Comparison of ENCODE assay signal across 10 cellular contexts in genomic region chr4:89316931-89317366, GRCh38. TPM values are rescaled to one million over a fixed set of nuclear protein-coding genes. Genes with fewer than 3 reads are reported as not detected.
DNase-seq lines count a peak whose midpoint lies in the region; ATAC-seq and TF ChIP-seq lines count a peak whose summit lies in the region.
"Had no signal": no experiment of that assay in that cellular context is flagged by ENCODE, and none has a peak within 500 bp of the region (broad histone marks: within the 10 kb centered on the region; RNA-seq: fewer than 3 reads in every experiment).

No MANE protein-coding gene starts in this region.

- H3K4me1 Mint-ChIP-seq in activated B cell treated with CpG ODN at 0.5 μM for 24 hours = peaks cover 34% of the 10 kb centered on the region

- CTCF ChIA-PET in activated B cell treated with CpG ODN at 0.5 μM for 24 hours (lab: Charles Lee) = interaction anchor here (2.0 kb wide), 1 partner anchor 9 kb away, joined by 7 read pairs; the partner anchor contains the start of gene GPRIN3

- H3K9me3 ChIP-seq in lower lobe of right lung = no peaks in the 10 kb centered on the region
- H3K9me3 ChIP-seq: thoracic aorta had no signal

- peak overlapping the region; percentile 50 for H3K27ac ChIP-seq in lower lobe of right lung
- H3K27ac ChIP-seq: thoracic aorta, VCaP had no signal

- TF ChIP-seq CTCF in activated B cell treated with CpG ODN at 0.5 μM for 24 hours (IDR thresholded peaks at IDR 0.05) (no peak), lower lobe of right lung (IDR thresholded peaks at IDR 0.05) (no peak)

- peak overlapping the region; percentile 59 for H3K4me3 Mint-ChIP-seq in activated B cell treated with CpG ODN at 0.5 μM for 24 hours

- no peak overlapping the region for H3K4me3 ChIP-seq in lower lobe of right lung
- H3K4me3 ChIP-seq: thoracic aorta had no signal

- H3K27ac Mint-ChIP-seq in activated B cell treated with CpG ODN at 0.5 μM for 24 hours = peak overlapping the region; percentile 74

- H3K36me3 ChIP-seq in lower lobe of right lung = no peaks in the 10 kb centered on the region
- H3K36me3 ChIP-seq: thoracic aorta had no signal

- no peaks in the 10 kb centered on the region for H3K27me3 ChIP-seq in lower lobe of right lung (ENCODE audit: low read depth)

- no peaks in the 10 kb centered on the region for H3K9me3 Mint-ChIP-seq in activated B cell treated with CpG ODN at 0.5 μM for 24 hours

- no peaks in the 10 kb centered on the region for H3K36me3 Mint-ChIP-seq in activated B cell treated with CpG ODN at 0.5 μM for 24 hours (ENCODE audit: low read depth)

- no peaks in the 10 kb centered on the region for H3K27me3 Mint-ChIP-seq in activated B cell treated with CpG ODN at 0.5 μM for 24 hours

- DNase-seq in EH (ENCODE audit: low read depth) (peak; percentile 54), activated B cell treated with CpG ODN at 0.5 μM for 24 hours (no peak), lower lobe of right lung (no peak), NCI-H2171 treated with DMSO at 0.1 percent for 48 hours (lab: John Stamatoyannopoulos, UW) (no peak), SHP77 (lab: John Stamatoyannopoulos, UW) (no peak), NCI-H524 (lab: John Stamatoyannopoulos, UW) (no peak)

- intact Hi-C loops in activated B cell treated with CpG ODN at 0.5 μM for 24 hours (cut with micrococcal nuclease) (loop anchor here (1.0 to 10.0 kb wide), 3 partner anchors 10 to 1892 kb away; partner anchors contain the start of genes GPRIN3 and NUDT9), lower lobe of right lung (cut with DNase I) (no loop called here)

- ATAC-seq in HG03469 (IDR thresholded peaks at IDR 0.05; ENCODE audit: unreplicated experiment) = peak; percentile 59
- ATAC-seq in activated B cell treated with CpG ODN at 0.5 μM for 24 hours (ENCODE audit: low read depth) = peak; percentile 76
- peak; percentile 76 to 87 for ATAC-seq in lower lobe of right lung
- no peak for ATAC-seq in HG02938 (IDR thresholded peaks at IDR 0.05; ENCODE audit: unreplicated experiment)

- POLR2A ChIA-PET in activated B cell treated with CpG ODN at 0.5 μM for 24 hours (lab: Charles Lee) = interaction anchor here (0.6 to 2.9 kb wide), 3 partner anchors 9 to 1219 kb away, joined by 3 to 17 read pairs (median 4); partner anchors contain the start of gene GPRIN3

- H3K4me1 ChIP-seq in lower lobe of right lung = peaks cover 18% of the 10 kb centered on the region

RNA-seq across cellular contexts. Expression of gene GPRIN3, which starts 9.3 kb away (rescaled TPM):
- total RNA-seq in activated B cell treated with CpG ODN at 0.5 μM for 24 hours (1.8 and 1.9 TPM in 2 replicates), lower lobe of right lung (34.2 TPM)

Comparison
In these comparisons a context has a peak if more than half of its experiments do, and no peak if none do; other contexts are left out.
1. RNA of gene GPRIN3, which starts 9.3 kb away (total RNA-seq): 34.2 TPM in lower lobe of right lung (single experiment); 1.8 to 1.9 TPM in activated B cell treated with CpG ODN at 0.5 μM for 24 hours; every median in the first group is over 10 times any median in the second.